Comparison of ENCODE assay signal across 8 cellular contexts in genomic region chr6:125918681-125919566, GRCh38. TPM values are rescaled to one million over a fixed set of nuclear protein-coding genes. Genes with fewer than 3 reads are reported as not detected.
A peak's percentile ranks its signal among the peaks of the same experiment; 100 is the strongest.
DNase-seq lines count a peak whose midpoint lies in the region; ATAC-seq and TF ChIP-seq lines count a peak whose summit lies in the region.

No MANE protein-coding gene starts in this region.

- ATAC-seq in GM19397 (IDR thresholded peaks at IDR 0.05; ENCODE audit: unreplicated experiment) (peak; percentile 95), HG03442 (IDR thresholded peaks at IDR 0.05; ENCODE audit: unreplicated experiment) (peak; percentile 96), Panc1 (no peak)

- H3K27ac Mint-ChIP-seq in Calu3 (ENCODE audit: unreplicated experiment): peak overlapping the region; percentile 95

- peaks cover 39% of the 10 kb centered on the region for H3K4me1 Mint-ChIP-seq in Calu3 (ENCODE audit: low read depth, unreplicated experiment)

- no peak for TF ChIP-seq CTCF in Calu3 (IDR thresholded peaks at IDR 0.05; ENCODE audit: unreplicated experiment)
- no peak for TF ChIP-seq CTCF in Panc1 (IDR thresholded peaks at IDR 0.05)
- no peak for TF ChIP-seq CTCF in astrocyte of the spinal cord (IDR thresholded peaks at IDR 0.05; ENCODE audit: low read depth, low read length)
- no peak for TF ChIP-seq CTCF in kidney epithelial cell (IDR thresholded peaks at IDR 0.05; ENCODE audit: insufficient read depth, low read length, poor library complexity, severe bottlenecking)

- CTCF ChIA-PET in Calu3 (lab: Charles Lee) (interaction anchor here (0.6 to 1.5 kb wide), 7 partner anchors 19 to 788 kb away, joined by 3 to 7 read pairs (median 4); partner anchors contain the start of gene NCOA7), Panc1 (lab: Charles Lee) (no interaction called here)

- H3K9me3 Mint-ChIP-seq in Calu3 (ENCODE audit: low read depth, unreplicated experiment): no peaks in the 10 kb centered on the region

- H3K27me3 ChIP-seq in Panc1 (ENCODE audit: control insufficient read depth, insufficient read depth, low read length) (no peaks in the 10 kb centered on the region), kidney epithelial cell (ENCODE audit: control insufficient read depth, insufficient read depth, low read length) (no peaks in the 10 kb centered on the region)

- H3K9me3 ChIP-seq in Panc1 (ENCODE audit: control insufficient read depth, insufficient read depth, low read depth, low read length): no peaks in the 10 kb centered on the region

- intact Hi-C loops in Calu3 (cut with micrococcal nuclease; ENCODE audit: unreplicated experiment): no loop called here
- intact Hi-C loops in Panc1 (cut with micrococcal nuclease; ENCODE audit: unreplicated experiment): no loop called here

- DNase-seq in Calu3 (peak; percentile 66), Panc1 (ENCODE audit: low read depth, low spot score) (no peak), astrocyte of the spinal cord (ENCODE audit: low read depth, low spot score) (peak; percentile 82), kidney epithelial cell (ENCODE audit: low read depth) (peak; percentile 92), SK-N-DZ (ENCODE audit: low spot score) (no peak)
- peak; percentile 42 for DNase-seq in stimulated activated CD4-positive, alpha-beta T cell treated with anti-CD3 and anti-CD28 coated beads, Interleukin-2, amount 100 ng/mL, for 4 hours (ENCODE audit: low read depth)

- no peak overlapping the region for H3K27ac ChIP-seq in Panc1 (ENCODE audit: low read length)

- peaks cover 8% of the 10 kb centered on the region for H3K36me3 ChIP-seq in Panc1 (ENCODE audit: control insufficient read depth, insufficient read depth, low read length)
- peaks cover 2% of the 10 kb centered on the region for H3K36me3 ChIP-seq in kidney epithelial cell (ENCODE audit: control insufficient read depth, insufficient read depth, low read length)

- no peaks in the 10 kb centered on the region for H3K27me3 Mint-ChIP-seq in Calu3 (ENCODE audit: unreplicated experiment)

- peak overlapping the region; percentile 86 for H3K4me3 Mint-ChIP-seq in Calu3 (ENCODE audit: low read depth, unreplicated experiment)

- BruUV-seq in Calu3 (replicated peaks; lab: Mats Ljungman, UMichigan) (no TSS peak), Panc1 (replicated peaks; lab: Mats Ljungman, UMichigan) (TSS peak; percentile 38)

- POLR2A ChIA-PET in Panc1 (lab: Charles Lee): interaction anchor here (0.7 kb wide), 1 partner anchor 30 kb away, joined by 4 read pairs; no protein-coding TSS in a partner anchor

- H3K4me1 ChIP-seq in Panc1 (ENCODE audit: control insufficient read depth, insufficient read depth, low read length): 0 out of 2 replicates have a peak, but pooled peaks cover 3% of the 10 kb centered on the region

- peaks cover 64% of the 10 kb centered on the region for H3K36me3 Mint-ChIP-seq in Calu3 (ENCODE audit: insufficient read depth, unreplicated experiment)

- H3K4me3 ChIP-seq in Panc1 (ENCODE audit: low read depth in 2 of 2, low read length in 2 of 2): no peak overlapping the region
- H3K4me3 ChIP-seq in astrocyte of the spinal cord (ENCODE audit: low read depth, low read length): peak overlapping the region; percentile 6
- H3K4me3 ChIP-seq in kidney epithelial cell (ENCODE audit: low read depth, low read length): peak overlapping the region; percentile 48

- in situ Hi-C loops in Panc1 (cut with HindIII; ENCODE audit: low pct_unique_long_range_greater_than_20kb, low sequenced_read_pairs): no loop called here
- in situ Hi-C loops in astrocyte of the spinal cord (cut with HindIII; ENCODE audit: low sequenced_read_pairs): no loop called here

RNA-seq across cellular contexts. Expression of gene HINT3, which starts 37.6 kb away (rescaled TPM):
- total RNA-seq in Calu3 (2022): 13.9 and 15.1 TPM in 2 replicates
- 11.5 TPM for total RNA-seq in Panc1 (2021; ENCODE audit: unreplicated experiment)
- polyA plus RNA-seq in Panc1 (2012; ENCODE audit: insufficient read length): 8.8 TPM
- 25.5 and 30.5 TPM in 2 replicates for total RNA-seq in kidney epithelial cell
- polyA plus RNA-seq in SK-N-DZ (2014; cell fraction: cytosol; rRNA removed): 20.8 and 20.9 TPM in 2 replicates
- 3.4 and 5.3 TPM in 2 replicates for polyA plus RNA-seq in SK-N-DZ (2014; cell fraction: nucleus; rRNA removed)

Comparison
In these comparisons a context has a peak if more than half of its experiments do, and no peak if none do; other contexts are left out.
1. DNase-seq: peak in Calu3 (single experiment), astrocyte of the spinal cord (single experiment), kidney epithelial cell (single experiment) and stimulated activated CD4-positive, alpha-beta T cell treated with anti-CD3 and anti-CD28 coated beads, Interleukin-2, amount 100 ng/mL, for 4 hours (single experiment); none in Panc1 (single experiment) and SK-N-DZ (single experiment).
2. H3K4me3 ChIP-seq: peak in astrocyte of the spinal cord (single experiment) and kidney epithelial cell (single experiment); none in Panc1 (0 of 2).